In the genomic region with DNA sequence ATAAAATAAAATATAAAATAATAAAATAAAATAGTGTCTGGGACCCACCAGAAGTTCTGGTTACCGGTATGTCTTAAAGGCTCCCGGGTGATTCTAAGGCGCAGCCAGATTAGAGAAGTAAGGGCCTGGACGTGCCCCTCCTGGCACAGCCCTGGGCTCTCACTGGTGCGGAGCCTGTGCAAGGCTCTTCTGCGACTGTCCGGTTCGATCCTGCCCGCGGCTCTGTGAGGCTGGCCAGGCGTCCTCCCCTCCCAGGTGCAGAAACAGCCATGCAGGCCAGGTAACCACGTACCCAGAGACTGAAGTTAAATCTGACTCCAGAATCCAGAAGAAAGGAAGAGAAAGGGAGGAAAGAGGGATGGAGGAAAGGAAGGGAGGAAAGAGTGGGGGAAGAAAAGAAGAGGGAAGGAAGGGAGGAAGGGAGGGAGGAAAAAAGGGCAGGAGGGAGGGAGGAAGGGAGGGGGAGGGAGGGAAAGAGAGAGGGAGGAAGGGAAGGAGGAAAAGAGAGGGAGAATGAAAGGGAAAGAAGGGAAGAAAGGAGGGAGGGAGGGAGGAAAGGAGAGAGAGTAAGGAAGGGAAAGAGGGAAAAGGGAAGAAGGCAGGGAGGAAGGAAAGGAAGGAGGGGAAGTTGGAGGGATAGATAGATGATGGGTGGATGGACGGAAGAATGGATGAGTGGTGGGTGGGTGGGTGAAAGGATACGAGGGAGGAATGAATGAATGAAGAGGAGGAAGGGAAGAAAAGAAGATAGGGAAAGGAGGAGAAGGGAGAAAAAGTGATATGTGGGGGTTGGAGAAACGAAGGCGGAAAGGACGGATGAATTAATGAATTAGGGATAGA, we compare ENCODE assay signal across 10 cellular contexts. TPM values are rescaled to one million over a fixed set of nuclear protein-coding genes. Genes with fewer than 3 reads are reported as not detected.
A peak's percentile ranks its signal among the peaks of the same experiment; 100 is the strongest.
DNase-seq lines count a peak whose midpoint lies in the region; ATAC-seq lines count a peak whose summit lies in the region.
"Had no signal": no experiment of that assay in that cellular context is flagged by ENCODE, and none has a peak within 500 bp of the region (broad histone marks: within the 10 kb centered on the region; RNA-seq: fewer than 3 reads in every experiment).

No MANE protein-coding gene starts in this region.

- H3K4me1 Mint-ChIP-seq in activated naive CD8-positive, alpha-beta T cell treated with anti-CD3 and anti-CD28 coated beads, Interleukin-2, amount 50 U/mL, for 24 hours = peaks cover 4% of the 10 kb centered on the region

- H3K27ac Mint-ChIP-seq in activated naive CD8-positive, alpha-beta T cell treated with anti-CD3 and anti-CD28 coated beads, Interleukin-2, amount 50 U/mL, for 24 hours = no peak overlapping the region

- H3K4me3 Mint-ChIP-seq in activated naive CD8-positive, alpha-beta T cell treated with anti-CD3 and anti-CD28 coated beads, Interleukin-2, amount 50 U/mL, for 24 hours = peak overlapping the region; percentile 42

- intact Hi-C loops in right cardiac atrium (cut with DNase I) = loop anchor here in 2 of 4 donors (10.0 kb wide), 1 partner anchor 1274 kb away; no protein-coding TSS in a partner anchor
- intact Hi-C loops in Right ventricle myocardium inferior (cut with DNase I) = loop anchor here (10.0 kb wide), 1 partner anchor 144 kb away; no protein-coding TSS in a partner anchor

- H3K27me3 Mint-ChIP-seq in activated naive CD8-positive, alpha-beta T cell treated with anti-CD3 and anti-CD28 coated beads, Interleukin-2, amount 50 U/mL, for 24 hours = peaks cover 2% of the 10 kb centered on the region

- WGBS in right cardiac atrium = 69% methylated on average over 17 of the region's 17 CpGs

- ATAC-seq in right cardiac atrium (no peak), Right ventricle myocardium inferior (no peak), esophagus mucosa (no peak)
- no peak for ATAC-seq in activated naive CD8-positive, alpha-beta T cell treated with anti-CD3 and anti-CD28 coated beads, Interleukin-2, amount 50 U/mL, for 24 hours

- peak overlapping the region; percentile 8 for H3K27ac ChIP-seq in right cardiac atrium (ENCODE audit: low read length)

- DNase-seq in right cardiac atrium (no peak), Right ventricle myocardium inferior (ENCODE audit: missing footprints) (no peak), mesenteric fat pad (ENCODE audit: low spot score) (peak; percentile 26), DMS 273 treated with DMSO at 0.1 percent for 48 hours (lab: John Stamatoyannopoulos, UW) (no peak), SW480 (ENCODE audit: low spot score) (no peak), dedifferentiated amniotic fluid mesenchymal stem cell (ENCODE audit: extremely low spot score) (no peak)
- DNase-seq in activated naive CD8-positive, alpha-beta T cell treated with anti-CD3 and anti-CD28 coated beads, Interleukin-2, amount 50 U/mL, for 24 hours = no peak

- peak overlapping the region; percentile 15 for H3K4me3 ChIP-seq in right cardiac atrium (ENCODE audit: low read length)

- H3K4me1 ChIP-seq in right cardiac atrium (ENCODE audit: control insufficient read depth, insufficient read depth, low read length) = no peaks in the 10 kb centered on the region

- no peaks in the 10 kb centered on the region for H3K9me3 ChIP-seq in right cardiac atrium (ENCODE audit: control insufficient read depth, low read length)

- H3K36me3 Mint-ChIP-seq in activated naive CD8-positive, alpha-beta T cell treated with anti-CD3 and anti-CD28 coated beads, Interleukin-2, amount 50 U/mL, for 24 hours (ENCODE audit: low read depth) = no peaks in the 10 kb centered on the region

- H3K27me3 ChIP-seq in right cardiac atrium (ENCODE audit: control insufficient read depth, insufficient read depth) = no peaks in the 10 kb centered on the region

- H3K9me3 Mint-ChIP-seq in activated naive CD8-positive, alpha-beta T cell treated with anti-CD3 and anti-CD28 coated beads, Interleukin-2, amount 50 U/mL, for 24 hours = no peaks in the 10 kb centered on the region

RNA-seq across cellular contexts. Expression of a gene that starts 42.3 kb away (rescaled TPM):
- not detected for total RNA-seq in right cardiac atrium
- not detected for polyA plus RNA-seq in right cardiac atrium
- not detected for total RNA-seq in Right ventricle myocardium inferior
- not detected for total RNA-seq in mesenteric fat pad
- total RNA-seq in esophagus mucosa = not detected
- total RNA-seq: epithelial cell of proximal tubule, temporal lobe had no signal
